ENCODE assay signal across 30 cellular contexts in the genomic region with DNA sequence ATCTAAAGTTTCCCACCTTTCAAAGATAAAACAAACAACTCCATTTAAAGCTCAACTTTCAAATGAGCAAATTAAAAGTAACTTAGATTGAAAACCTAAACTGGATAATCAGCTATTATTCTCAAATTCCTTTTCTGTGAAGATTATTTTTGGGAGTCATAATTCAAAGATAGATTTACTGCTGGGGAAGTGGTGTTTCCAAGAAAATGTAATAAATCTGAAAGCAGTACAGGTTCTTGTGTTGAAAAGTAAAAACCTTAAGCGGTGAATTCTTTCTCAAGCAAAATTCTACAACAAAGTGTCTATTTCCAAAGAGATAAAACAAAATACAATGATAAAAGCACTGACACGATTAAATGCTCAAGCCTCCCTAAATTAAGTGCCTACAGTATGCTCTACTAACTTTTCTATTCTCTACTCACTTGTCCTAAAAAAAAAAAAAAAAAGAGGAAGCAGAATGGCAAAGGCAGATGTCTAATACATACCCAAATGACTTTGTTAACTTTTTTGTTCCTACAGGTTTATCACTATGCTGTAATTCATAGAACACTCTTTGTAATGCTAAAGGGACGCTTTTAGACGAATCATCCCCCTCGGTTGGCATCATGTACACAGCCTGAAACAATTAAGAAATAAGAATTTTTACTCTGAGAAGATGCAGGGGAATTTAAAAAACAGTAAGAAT. TPM values are rescaled to one million over a fixed set of nuclear protein-coding genes. Genes with fewer than 3 reads are reported as not detected.
A peak's percentile ranks its signal among the peaks of the same experiment; 100 is the strongest.
DNase-seq lines count a peak whose midpoint lies in the region; ATAC-seq, FAIRE-seq and TF ChIP-seq lines count a peak whose summit lies in the region.
"Had no signal": no experiment of that assay in that cellular context is flagged by ENCODE, and none has a peak within 500 bp of the region (broad histone marks: within the 10 kb centered on the region; RNA-seq: fewer than 3 reads in every experiment).

No MANE protein-coding gene starts in this region.

- 0 out of 2 replicates have a peak, but pooled peaks cover 14% of the 10 kb centered on the region for H3F3A ChIP-seq in GM23338 (replicated peaks; ENCODE audit: low read depth)

- DNase-seq in GM23338 (ENCODE audit: low spot score) (no peak), WERI-Rb-1 (no peak), frontal cortex (ENCODE audit: low spot score in 2 of 2) (no peak)
- no peak for DNase-seq in effector memory CD8-positive, alpha-beta T cell
- DNase-seq: aorta; CD4-positive, alpha-beta T cell; dermis blood vessel endothelial cell; DMS153; GF-D8; H9; hypothalamus; IMR-90; NCI-H1694; NCI-H2171; NCI-H524; NK-92 treated with Interleukin-12 subunit alpha and Interleukin-12 subunit beta, amount 100 ng/mL, for 24 hours; psoas muscle; stimulated activated CD4-positive, alpha-beta T cell treated with anti-CD3 and anti-CD28 coated beads, Interleukin-1b, Interleukin-23, amount 100 ng/mL, for 48 hours; T-cell had no signal

- no peaks in the 10 kb centered on the region for H3K9me3 ChIP-seq in WERI-Rb-1 (ENCODE audit: severe bottlenecking)
- H3K9me3 ChIP-seq: psoas muscle had no signal

- FAIRE-seq in frontal cortex (lab: Jason Lieb, UNC), result no peak

- H3K27ac Mint-ChIP-seq in GM23338, result peak overlapping the region; percentile 78; the same call in 1 of the 2 replicates
- peak overlapping the region; percentile 60 to 84 for H3K27ac Mint-ChIP-seq in effector memory CD8-positive, alpha-beta T cell
- H3K27ac Mint-ChIP-seq: CD4-positive, alpha-beta T cell; neural progenitor cell; T-cell had no signal

- peaks cover 5% of the 10 kb centered on the region for H3K4me1 Mint-ChIP-seq in GM23338
- peaks cover 19 to 32% of the 10 kb centered on the region in 2 donors for H3K4me1 Mint-ChIP-seq in effector memory CD8-positive, alpha-beta T cell (ENCODE audit: low read depth in 2 of 2)

- peaks cover 55% of the 10 kb centered on the region for H3K36me3 ChIP-seq in GM23338 (ENCODE audit: insufficient read depth)
- H3K36me3 ChIP-seq in WERI-Rb-1, result peaks cover 87% of the 10 kb centered on the region

- H3K4me1 ChIP-seq in GM23338 (ENCODE audit: insufficient read depth), result no peaks in the 10 kb centered on the region; the same call in 1 of the 2 replicates
- H3K4me1 ChIP-seq: psoas muscle had no signal

- no peak overlapping the region for H3K4me2 ChIP-seq in GM23338
- H3K4me2 ChIP-seq: neural progenitor cell had no signal

- peaks cover 26% of the 10 kb centered on the region for H4K20me1 ChIP-seq in GM23338 (replicated peaks; ENCODE audit: insufficient read depth)

- H3K27ac ChIP-seq in 22Rv1, result peak overlapping the region; percentile 66
- no peak overlapping the region for H3K27ac ChIP-seq in GM23338 (ENCODE audit: low read depth)
- peak overlapping the region; percentile 25 for H3K27ac ChIP-seq in WERI-Rb-1
- H3K27ac ChIP-seq: neural progenitor cell, psoas muscle had no signal

- no peaks in the 10 kb centered on the region for H3K9me2 ChIP-seq in GM23338 (ENCODE audit: insufficient read depth)

- H3K9me3 Mint-ChIP-seq in GM23338, result no peaks in the 10 kb centered on the region
- no peaks in the 10 kb centered on the region for H3K9me3 Mint-ChIP-seq in effector memory CD8-positive, alpha-beta T cell
- H3K9me3 Mint-ChIP-seq: CD4-positive, alpha-beta T cell; H9; neural progenitor cell; T-cell had no signal

- H3K27me3 ChIP-seq in GM23338 (ENCODE audit: insufficient read depth), result no peaks in the 10 kb centered on the region
- no peaks in the 10 kb centered on the region for H3K27me3 ChIP-seq in WERI-Rb-1 (ENCODE audit: insufficient read depth, low read depth, severe bottlenecking)
- H3K27me3 ChIP-seq: neural progenitor cell had no signal

- ATAC-seq in GM23338, result no peak
- ATAC-seq in effector memory CD8-positive, alpha-beta T cell (replicated peaks), result no peak
- ATAC-seq in HG03135 (IDR thresholded peaks at IDR 0.05; ENCODE audit: unreplicated experiment), result no peak
- no peak for ATAC-seq in HG03045 (IDR thresholded peaks at IDR 0.05; ENCODE audit: unreplicated experiment)
- ATAC-seq: Panc1, psoas muscle, T-cell had no signal

- H3K79me2 ChIP-seq in GM23338 (replicated peaks; ENCODE audit: insufficient read depth), result peaks cover 28% of the 10 kb centered on the region; the same call in 1 of the 2 replicates

- H3K27me3 Mint-ChIP-seq in GM23338 (ENCODE audit: insufficient read depth, low read depth, poor library complexity), result peaks cover 7% of the 10 kb centered on the region
- H3K27me3 Mint-ChIP-seq in effector memory CD8-positive, alpha-beta T cell, result no peaks in the 10 kb centered on the region
- H3K27me3 Mint-ChIP-seq: CD4-positive, alpha-beta T cell; T-cell had no signal

- TF ChIP-seq CTCF in 22Rv1 (IDR thresholded peaks at IDR 0.05), result no peak
- TF ChIP-seq CTCF in GM23338 (conservative IDR thresholded peaks at IDR 0.05; ENCODE audit: low read depth in 2 of 2), result no peak
- TF ChIP-seq CTCF in WERI-Rb-1 (IDR thresholded peaks at IDR 0.05; ENCODE audit: low read depth, low read length), result no peak

- no peak overlapping the region for H3K4me3 Mint-ChIP-seq in GM23338
- no peak overlapping the region for H3K4me3 Mint-ChIP-seq in effector memory CD8-positive, alpha-beta T cell
- H3K4me3 Mint-ChIP-seq: CD4-positive, alpha-beta T cell; H9; neural progenitor cell; T-cell had no signal

- no peak overlapping the region for H3K4me3 ChIP-seq in GM23338
- no peak overlapping the region for H3K4me3 ChIP-seq in WERI-Rb-1 (ENCODE audit: low read depth, low read length)
- H3K4me3 ChIP-seq: neural progenitor cell, psoas muscle had no signal

- H2AFZ ChIP-seq in GM23338, result no peak overlapping the region
- H2AFZ ChIP-seq: neural progenitor cell had no signal

- peaks cover 95% of the 10 kb centered on the region for H3K36me3 Mint-ChIP-seq in GM23338 (ENCODE audit: low read depth)
- H3K36me3 Mint-ChIP-seq in effector memory CD8-positive, alpha-beta T cell (ENCODE audit: insufficient read depth), result peaks cover 95% of the 10 kb centered on the region

TF ChIP-seq in GM23338, 12 proteins besides CTCF, POLR2A, EP300 and RAD21:
- TF ChIP-seq, protein P1, sequence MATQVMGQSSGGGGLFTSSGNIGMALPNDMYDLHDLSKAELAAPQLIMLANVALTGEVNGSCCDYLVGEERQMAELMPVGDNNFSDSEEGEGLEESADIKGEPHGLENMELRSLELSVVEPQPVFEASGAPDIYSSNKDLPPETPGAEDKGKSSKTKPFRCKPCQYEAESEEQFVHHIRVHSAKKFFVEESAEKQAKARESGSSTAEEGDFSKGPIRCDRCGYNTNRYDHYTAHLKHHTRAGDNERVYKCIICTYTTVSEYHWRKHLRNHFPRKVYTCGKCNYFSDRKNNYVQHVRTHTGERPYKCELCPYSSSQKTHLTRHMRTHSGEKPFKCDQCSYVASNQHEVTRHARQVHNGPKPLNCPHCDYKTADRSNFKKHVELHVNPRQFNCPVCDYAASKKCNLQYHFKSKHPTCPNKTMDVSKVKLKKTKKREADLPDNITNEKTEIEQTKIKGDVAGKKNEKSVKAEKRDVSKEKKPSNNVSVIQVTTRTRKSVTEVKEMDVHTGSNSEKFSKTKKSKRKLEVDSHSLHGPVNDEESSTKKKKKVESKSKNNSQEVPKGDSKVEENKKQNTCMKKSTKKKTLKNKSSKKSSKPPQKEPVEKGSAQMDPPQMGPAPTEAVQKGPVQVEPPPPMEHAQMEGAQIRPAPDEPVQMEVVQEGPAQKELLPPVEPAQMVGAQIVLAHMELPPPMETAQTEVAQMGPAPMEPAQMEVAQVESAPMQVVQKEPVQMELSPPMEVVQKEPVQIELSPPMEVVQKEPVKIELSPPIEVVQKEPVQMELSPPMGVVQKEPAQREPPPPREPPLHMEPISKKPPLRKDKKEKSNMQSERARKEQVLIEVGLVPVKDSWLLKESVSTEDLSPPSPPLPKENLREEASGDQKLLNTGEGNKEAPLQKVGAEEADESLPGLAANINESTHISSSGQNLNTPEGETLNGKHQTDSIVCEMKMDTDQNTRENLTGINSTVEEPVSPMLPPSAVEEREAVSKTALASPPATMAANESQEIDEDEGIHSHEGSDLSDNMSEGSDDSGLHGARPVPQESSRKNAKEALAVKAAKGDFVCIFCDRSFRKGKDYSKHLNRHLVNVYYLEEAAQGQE (IDR thresholded peaks at IDR 0.05; ENCODE audit: unreplicated experiment), result no peak

RNA-seq across cellular contexts. Expression of a gene that starts 34.5 kb away (rescaled TPM):
- not detected in 2 replicates for total RNA-seq in GM23338 (2014; rRNA removed; shearing (Covaris generic))
- polyA plus RNA-seq in GM23338 (2016; fragmentation: Nextera tagmentation; extraction: Ambion mirVana), result not detected in 2 replicates
- total RNA-seq in frontal cortex, result not detected
- total RNA-seq: activated CD8-positive, alpha-beta memory T cell treated with anti-CD3 and anti-CD28 coated beads for 36 hours; aorta; cardiac septum; dermis blood vessel endothelial cell; H9; IMR-90; liver; mononuclear cell; psoas muscle; skeletal muscle tissue; T-cell had no signal
- polyA plus RNA-seq: aorta, IMR-90, liver, psoas muscle, thymus had no signal

RNA-seq across cellular contexts. Expression of a gene that starts 47.0 kb away (rescaled TPM):
- 130 and 169 TPM in 2 replicates for total RNA-seq in GM23338 (2014; rRNA removed; shearing (Covaris generic))
- polyA plus RNA-seq in GM23338 (2016; fragmentation: Nextera tagmentation; extraction: Ambion mirVana), result 39.9 and 42.3 TPM in 2 replicates
- 79.5 TPM for total RNA-seq in frontal cortex

RNA-seq across cellular contexts. Expression of a gene that starts 47.9 kb away (rescaled TPM):
- 286 and 301 TPM in 2 replicates for total RNA-seq in GM23338 (2014; rRNA removed; shearing (Covaris generic))
- 324 and 339 TPM in 2 replicates for polyA plus RNA-seq in GM23338 (2016; fragmentation: Nextera tagmentation; extraction: Ambion mirVana)
- total RNA-seq in frontal cortex, result 141 TPM
